Comparison of ENCODE assay signal across 25 cellular contexts in genomic region chr2:127154396-127154795, GRCh38. TPM values are rescaled to one million over a fixed set of nuclear protein-coding genes. Genes with fewer than 3 reads are reported as not detected.
A peak's percentile ranks its signal among the peaks of the same experiment; 100 is the strongest.
DNase-seq lines count a peak whose midpoint lies in the region; TF ChIP-seq lines count a peak whose summit lies in the region.
"Had no signal": no experiment of that assay in that cellular context is flagged by ENCODE, and none has a peak within 500 bp of the region (broad histone marks: within the 10 kb centered on the region; RNA-seq: fewer than 3 reads in every experiment).

No MANE protein-coding gene starts in this region.

- H3K27me3 ChIP-seq in ACC112 (ENCODE audit: insufficient read depth, low read length) (no peaks in the 10 kb centered on the region), SJSA1 (replicated peaks) (no peaks in the 10 kb centered on the region), fibroblast of lung (ENCODE audit: control insufficient read depth, insufficient read depth, low read length) (no peaks in the 10 kb centered on the region), skeletal muscle satellite cell (ENCODE audit: control insufficient read depth, insufficient read depth, low read length) (no peaks in the 10 kb centered on the region)
- H3K27me3 ChIP-seq: BLaER1, tibial nerve had no signal

- no peaks in the 10 kb centered on the region for H3K27me3 Mint-ChIP-seq in glutamatergic neuron (ENCODE audit: unreplicated experiment)

- H2AFZ ChIP-seq in ACC112 (ENCODE audit: low read length, unreplicated experiment) (peak overlapping the region; percentile 7), fibroblast of lung (ENCODE audit: low read length) (no peak overlapping the region)

- H3K9me3 ChIP-seq in SJSA1 (replicated peaks) = 0 out of 2 replicates have a peak, but pooled peaks cover 3% of the 10 kb centered on the region
- no peaks in the 10 kb centered on the region for H3K9me3 ChIP-seq in fibroblast of lung (ENCODE audit: control insufficient read depth, insufficient read depth, low read depth, low read length)
- peaks cover 5% of the 10 kb centered on the region for H3K9me3 ChIP-seq in skeletal muscle satellite cell (replicated peaks; ENCODE audit: low read length)
- H3K9me3 ChIP-seq: tibial nerve had no signal

- H3K4me2 ChIP-seq in fibroblast of lung (ENCODE audit: extremely low read depth, insufficient read depth, low read length) = no peak overlapping the region
- peak overlapping the region; percentile 55 for H3K4me2 ChIP-seq in skeletal muscle satellite cell (ENCODE audit: low read length)
- H3K4me2 ChIP-seq: BLaER1 had no signal

- H3K9ac ChIP-seq in fibroblast of lung (ENCODE audit: insufficient read depth, low read length) = no peak overlapping the region
- H3K9ac ChIP-seq in skeletal muscle satellite cell (ENCODE audit: low read depth, low read length) = peak overlapping the region; percentile 66
- H3K9ac ChIP-seq: BLaER1 had no signal

- H3K4me1 Mint-ChIP-seq in glutamatergic neuron (ENCODE audit: low read depth, unreplicated experiment) = no peaks in the 10 kb centered on the region
- H3K4me1 Mint-ChIP-seq: T-helper 17 cell had no signal

- no peaks in the 10 kb centered on the region for H3K9me3 Mint-ChIP-seq in glutamatergic neuron (ENCODE audit: unreplicated experiment)
- H3K9me3 Mint-ChIP-seq: activated naive CD4-positive, alpha-beta T cell treated with anti-CD3 and anti-CD28 coated beads for 36 hours; activated T-cell treated with anti-CD3 and anti-CD28 coated beads, Interleukin-2, amount 50 U/mL, for 4 hours; dendritic cell treated with granulocyte-macrophage colony-stimulating factor and Interleukin-4, amounts not matched to agents 40 ng/mL and 50 ng/mL, for 4 days had no signal

- DNase-seq in SJSA1 (ENCODE audit: low read depth in 1 of 2, low spot score in 2 of 2) (no peak), fibroblast of lung (ENCODE audit: low read depth in 2 of 2) (no peak), OCI-M1 (lab: John Stamatoyannopoulos, UW) (no peak), glutamatergic neuron (no peak), midbrain (lab: John Stamatoyannopoulos, UW) (no peak), NCI-H1930 (lab: John Stamatoyannopoulos, UW) (no peak)
- DNase-seq: activated CD8-positive, alpha-beta memory T cell treated with anti-CD3 and anti-CD28 coated beads for 24 hours; activated naive CD4-positive, alpha-beta T cell treated with anti-CD3 and anti-CD28 coated beads for 36 hours; activated T-cell treated with anti-CD3 and anti-CD28 coated beads, Interleukin-2, amount 50 U/mL, for 4 hours; COR-L47; DMS79 treated with DMSO at 0.1 percent for 48 hours; immature natural killer cell; Kasumi-1; naive thymus-derived CD4-positive, alpha-beta T cell; NCI-H146; NCI-H510A treated with DMSO at 0.1 percent for 48 hours; NK-92 treated with Interleukin-12 subunit alpha and Interleukin-12 subunit beta, amount 100 ng/mL, for 24 hours; stimulated activated naive CD4-positive, alpha-beta T cell treated with Interleukin-2 at 50 U/mL for 16 hours; T-helper 17 cell had no signal

- H3K27ac Mint-ChIP-seq in glutamatergic neuron (ENCODE audit: unreplicated experiment) = no peak overlapping the region
- H3K27ac Mint-ChIP-seq: activated naive CD4-positive, alpha-beta T cell treated with anti-CD3 and anti-CD28 coated beads for 36 hours; dendritic cell treated with granulocyte-macrophage colony-stimulating factor and Interleukin-4, amounts not matched to agents 40 ng/mL and 50 ng/mL, for 4 days; naive thymus-derived CD4-positive, alpha-beta T cell; T-helper 17 cell had no signal

- H4K20me1 ChIP-seq in fibroblast of lung (ENCODE audit: control insufficient read depth, extremely low read depth, insufficient read depth, low read length) = no peaks in the 10 kb centered on the region
- H4K20me1 ChIP-seq: BLaER1 had no signal

- H3K36me3 Mint-ChIP-seq in glutamatergic neuron (ENCODE audit: unreplicated experiment) = peaks cover 5% of the 10 kb centered on the region
- H3K36me3 Mint-ChIP-seq: immature natural killer cell; naive thymus-derived CD4-positive, alpha-beta T cell had no signal

- H3K27ac ChIP-seq in ACC112 (ENCODE audit: low read depth, low read length) = peak overlapping the region; percentile 81
- 0 out of 2 replicates have a peak overlapping the region, but pooled peaks have one; percentile 45 for H3K27ac ChIP-seq in SJSA1
- H3K27ac ChIP-seq in fibroblast of lung (ENCODE audit: insufficient read depth, low read length) = peak overlapping the region; percentile 7
- H3K27ac ChIP-seq: BLaER1, cardiac muscle cell had no signal

- H3K79me2 ChIP-seq in ACC112 (ENCODE audit: control insufficient read depth, insufficient read depth, low read length, unreplicated experiment) = no peaks in the 10 kb centered on the region
- H3K79me2 ChIP-seq in fibroblast of lung (ENCODE audit: control insufficient read depth, insufficient read depth, low read length) = no peaks in the 10 kb centered on the region

- no peaks in the 10 kb centered on the region for H3K36me3 ChIP-seq in ACC112 (ENCODE audit: insufficient read depth, low read length)
- H3K36me3 ChIP-seq in SJSA1 = no peaks in the 10 kb centered on the region
- no peaks in the 10 kb centered on the region for H3K36me3 ChIP-seq in fibroblast of lung (ENCODE audit: control insufficient read depth, insufficient read depth, low read length)
- no peaks in the 10 kb centered on the region for H3K36me3 ChIP-seq in skeletal muscle satellite cell (ENCODE audit: insufficient read depth, low read length)
- H3K36me3 ChIP-seq: cardiac muscle cell, tibial nerve had no signal

- no peak overlapping the region for H3K4me3 Mint-ChIP-seq in glutamatergic neuron (ENCODE audit: unreplicated experiment)
- H3K4me3 Mint-ChIP-seq: activated naive CD4-positive, alpha-beta T cell treated with anti-CD3 and anti-CD28 coated beads for 36 hours; activated T-cell treated with anti-CD3 and anti-CD28 coated beads, Interleukin-2, amount 50 U/mL, for 4 hours; dendritic cell treated with granulocyte-macrophage colony-stimulating factor and Interleukin-4, amounts not matched to agents 40 ng/mL and 50 ng/mL, for 4 days; immature natural killer cell; naive thymus-derived CD4-positive, alpha-beta T cell; T-helper 17 cell had no signal

- H3K4me1 ChIP-seq in ACC112 (ENCODE audit: control insufficient read depth, insufficient read depth, low read length, unreplicated experiment) = peaks cover 39% of the 10 kb centered on the region
- H3K4me1 ChIP-seq in SJSA1 (replicated peaks) = peaks cover 37% of the 10 kb centered on the region
- peaks cover 16% of the 10 kb centered on the region for H3K4me1 ChIP-seq in fibroblast of lung (ENCODE audit: control insufficient read depth, extremely low read depth, insufficient read depth, low read length)
- peaks cover 58% of the 10 kb centered on the region for H3K4me1 ChIP-seq in skeletal muscle satellite cell (ENCODE audit: control insufficient read depth, insufficient read depth, low read length)

- TF ChIP-seq CTCF in fibroblast of lung (conservative IDR thresholded peaks at IDR 0.05 in 1 of 2, IDR thresholded peaks at IDR 0.05 in 1 of 2; ENCODE audit: low read depth in 1 of 2, low read length in 2 of 2) (no peak), glutamatergic neuron (IDR thresholded peaks at IDR 0.05; ENCODE audit: partially characterized antibody, unreplicated experiment) (no peak)

- H3K4me3 ChIP-seq in ACC112 (ENCODE audit: low read depth, low read length) = no peak overlapping the region
- no peak overlapping the region for H3K4me3 ChIP-seq in SJSA1
- H3K4me3 ChIP-seq in fibroblast of lung (replicated peaks in 1 of 4; ENCODE audit: control extremely low read depth in 1 of 4, insufficient read depth in 1 of 4, low read depth in 3 of 4, low read length in 4 of 4) = no peak overlapping the region
- no peak overlapping the region for H3K4me3 ChIP-seq in skeletal muscle satellite cell (ENCODE audit: low read length)
- H3K4me3 ChIP-seq: BLaER1, cardiac muscle cell, tibial nerve had no signal

RNA-seq across cellular contexts. Expression of gene BIN1, which starts 47.4 kb away (rescaled TPM):
- total RNA-seq in SJSA1 (2014; rRNA removed; shearing (Covaris generic)) = 68.6 and 76.5 TPM in 2 replicates
- total RNA-seq in fibroblast of lung (68.7 and 119 TPM in 2 replicates), glutamatergic neuron (ENCODE audit: unreplicated experiment) (176 TPM)
- polyA plus RNA-seq in fibroblast of lung = 17.3 and 18.8 TPM in 2 replicates
- 26.5 and 33.6 TPM in 2 replicates for polyA plus RNA-seq in fibroblast of lung (2012)
- polyA minus RNA-seq in fibroblast of lung (ENCODE audit: low replicate concordance) = 29.7 and 34.4 TPM in 2 replicates
- 103 and 112 TPM in 2 replicates for total RNA-seq in skeletal muscle satellite cell (2012; rRNA removed)

Comparison
In these comparisons a context has a peak if more than half of its experiments do, and no peak if none do; other contexts are left out.
1. H3K27ac ChIP-seq: peak in every context shown above with its lines; median percentile 81 in ACC112; 45 in SJSA1; 7 in fibroblast of lung.